In the genomic region with DNA sequence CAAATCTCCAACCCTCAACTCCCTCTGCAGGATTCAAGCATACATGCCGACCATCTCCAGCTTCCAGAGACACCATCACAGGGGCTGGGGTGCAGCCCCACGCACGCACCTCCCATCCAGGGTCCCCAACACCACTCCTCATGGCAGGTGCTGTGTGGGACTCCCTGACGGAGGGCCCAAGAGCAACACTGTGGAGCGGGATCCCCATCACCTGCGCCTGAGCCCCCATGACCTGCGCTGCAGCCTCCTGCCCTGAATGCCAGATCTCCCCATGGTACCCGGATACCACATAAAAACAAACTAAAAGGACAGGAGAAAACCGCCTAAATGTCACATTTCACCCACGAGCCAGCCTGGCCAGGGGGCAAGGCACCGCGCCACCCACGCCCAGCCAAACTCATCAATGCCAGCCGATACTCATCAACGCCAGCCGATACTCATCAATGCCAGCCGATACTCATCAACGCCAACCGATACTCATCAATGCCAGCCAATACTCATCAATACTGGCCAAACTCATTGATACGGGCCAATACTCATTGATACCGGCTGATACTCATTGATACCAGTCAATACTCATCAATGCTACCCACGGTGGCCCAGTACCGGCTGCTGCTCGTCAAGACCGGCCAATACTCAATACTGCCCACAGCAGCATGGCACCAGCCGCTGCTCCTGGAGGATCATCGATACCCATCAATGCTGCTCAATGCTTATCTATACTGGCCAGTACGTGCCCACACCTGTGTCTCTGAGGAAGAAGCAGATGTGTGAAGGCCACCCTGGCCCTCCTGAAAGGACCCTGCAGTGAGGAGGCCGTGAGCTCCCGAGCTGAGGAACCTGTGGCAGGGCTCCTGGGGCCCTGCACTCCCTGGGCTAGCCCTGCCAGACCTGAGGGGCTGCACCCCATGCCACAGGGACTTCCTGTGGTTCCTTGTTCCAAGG, we compare ENCODE assay signal across 10 cellular contexts. TPM values are rescaled to one million over a fixed set of nuclear protein-coding genes. Genes with fewer than 3 reads are reported as not detected.
DNase-seq lines count a peak whose midpoint lies in the region; ATAC-seq, FAIRE-seq and TF ChIP-seq lines count a peak whose summit lies in the region.
"Had no signal": no experiment of that assay in that cellular context is flagged by ENCODE, and none has a peak within 500 bp of the region (broad histone marks: within the 10 kb centered on the region; RNA-seq: fewer than 3 reads in every experiment).

No MANE protein-coding gene starts in this region.

- no peak overlapping the region for H2BK12ac ChIP-seq in H1 (ENCODE audit: low read depth, low read length)

- H3K9me3 ChIP-seq in CD4-positive, CD25-positive, alpha-beta regulatory T cell (ENCODE audit: control insufficient read depth in 2 of 2, low read length in 2 of 2) = no peaks in the 10 kb centered on the region
- H3K9me3 ChIP-seq in H1 (ENCODE audit: insufficient read depth in 2 of 2, low read depth in 1 of 2, low read length in 1 of 2) (no peaks in the 10 kb centered on the region), osteoblast (ENCODE audit: low read depth, low read length) (no peaks in the 10 kb centered on the region)
- H3K9me3 ChIP-seq: Caco-2 had no signal

- no peaks in the 10 kb centered on the region for H3F3A ChIP-seq in GM23338 (replicated peaks; ENCODE audit: low read depth)

- no peak overlapping the region for H3K4me3 ChIP-seq in CD4-positive, CD25-positive, alpha-beta regulatory T cell (ENCODE audit: low read depth, low read length)
- no peak overlapping the region for H3K4me3 ChIP-seq in GM23338
- no peak overlapping the region for H3K4me3 ChIP-seq in H1 (ENCODE audit: extremely low read depth in 1 of 4, insufficient read depth in 2 of 4, low read depth in 3 of 4, low read length in 4 of 4)
- no peak overlapping the region for H3K4me3 ChIP-seq in osteoblast (ENCODE audit: insufficient read depth, low read length)
- H3K4me3 ChIP-seq in foreskin fibroblast (ENCODE audit: low read depth in 1 of 2, low read length in 2 of 2) = no peak overlapping the region

- H3K23ac ChIP-seq in H1 (ENCODE audit: insufficient read length) = no peak overlapping the region

- H3K4ac ChIP-seq in H1 (replicated peaks; ENCODE audit: insufficient read length, low read depth, low read length) = no peak overlapping the region

- H2BK5ac ChIP-seq in H1 (ENCODE audit: low read depth, low read length) = no peak overlapping the region; the same call in 1 of the 2 replicates

- H2AK5ac ChIP-seq in H1 (ENCODE audit: low read depth, low read length) = no peak overlapping the region

- peak overlapping the region in 3 of 4 donors; percentile 0 to 61 (median 10) for H3K4me3 Mint-ChIP-seq in CD4-positive, CD25-positive, alpha-beta regulatory T cell
- no peak overlapping the region for H3K4me3 Mint-ChIP-seq in GM23338
- H3K4me3 Mint-ChIP-seq: stimulated activated naive CD8-positive, alpha-beta T cell treated with anti-CD3 and anti-CD28 coated beads, Interleukin-15, Interleukin-2, amounts not matched to agents 100 ng/mL and 50 ng/mL, for 24 hours had no signal

- H3K56ac ChIP-seq in H1 (replicated peaks; ENCODE audit: insufficient read length, low read depth, low read length) = no peak overlapping the region

- H3K27ac ChIP-seq in CD4-positive, CD25-positive, alpha-beta regulatory T cell (ENCODE audit: insufficient read depth, low read length, poor library complexity, severe bottlenecking) = no peak overlapping the region
- H3K27ac ChIP-seq in GM23338 (ENCODE audit: low read depth) (no peak overlapping the region), H1 (ENCODE audit: low read depth, low read length) (no peak overlapping the region), osteoblast (ENCODE audit: low read depth, low read length) (no peak overlapping the region)

- H3K4me1 ChIP-seq in CD4-positive, CD25-positive, alpha-beta regulatory T cell (ENCODE audit: control insufficient read depth, insufficient read depth, low read length, poor library complexity, severe bottlenecking) = peaks cover 53% of the 10 kb centered on the region
- H3K4me1 ChIP-seq in GM23338 (ENCODE audit: insufficient read depth) (peaks cover 4% of the 10 kb centered on the region; the same call in 1 of the 2 replicates), H1 (replicated peaks in 1 of 4; ENCODE audit: control insufficient read depth in 3 of 4, insufficient read depth in 4 of 4, low read length in 3 of 4) (peaks cover 0 to 12% (median 7%) of the 10 kb centered on the region in 4 experiments; a peak in 5 of 7 replicates), osteoblast (ENCODE audit: insufficient read depth, low read length) (peaks cover 19% of the 10 kb centered on the region)

- WGBS in H1 (ENCODE audit: extremely low coverage in 1 of 2, insufficient coverage in 1 of 2, insufficient read length in 1 of 2, insufficient replicate concordance in 2 of 2, low coverage in 1 of 2, low lambda C conversion rate in 2 of 2, missing lambda C conversion rate in 1 of 2), 2 experiments = 97% methylated on average over 30 of the region's 30 CpGs; no CpG with 5 or more reads in 1 of the 2 experiments

- TF ChIP-seq CTCF in GM23338 (conservative IDR thresholded peaks at IDR 0.05; ENCODE audit: low read depth in 2 of 2) = no peak
- no peak for TF ChIP-seq CTCF in H1 (IDR thresholded peaks at IDR 0.05; ENCODE audit: control extremely low read depth in 1 of 3, insufficient read depth in 1 of 3, low read depth in 1 of 3, low read length in 3 of 3)
- TF ChIP-seq CTCF in osteoblast (IDR thresholded peaks at IDR 0.05; ENCODE audit: extremely low read depth, low read depth, low read length) = no peak
- no peak for TF ChIP-seq CTCF in foreskin fibroblast (IDR thresholded peaks at IDR 0.05; ENCODE audit: low read depth, low read length)

- peaks cover 74% of the 10 kb centered on the region for H3K79me2 ChIP-seq in GM23338 (replicated peaks; ENCODE audit: insufficient read depth)
- H3K79me2 ChIP-seq in H1 (ENCODE audit: control insufficient read depth in 1 of 2, insufficient read depth in 2 of 2, low read length in 2 of 2) = peaks cover 50 to 80% of the 10 kb centered on the region in 2 experiments
- peaks cover 96% of the 10 kb centered on the region for H3K79me2 ChIP-seq in osteoblast (ENCODE audit: insufficient read depth, low read length)

- H2BK120ac ChIP-seq in H1 (replicated peaks; ENCODE audit: low read depth, low read length) = no peak overlapping the region

- H4K5ac ChIP-seq in H1 (ENCODE audit: insufficient read length, low read depth, low read length) = no peak overlapping the region

- POLR2A ChIA-PET in H1 (lab: Charles Lee; ENCODE audit: partially characterized antibody) = interaction anchor here (0.9 to 1.2 kb wide), 2 partner anchors 26 to 54 kb away, joined by 4 read pairs; no protein-coding TSS in a partner anchor

- no peak for DNase-seq in CD4-positive, CD25-positive, alpha-beta regulatory T cell
- DNase-seq in GM23338 (ENCODE audit: low spot score) (no peak), H1 (ENCODE audit: low read depth in 1 of 2, low spot score in 2 of 2) (no peak), osteoblast (ENCODE audit: insufficient read length, low spot score, missing footprints) (peak; percentile 85), foreskin fibroblast (no peak), globus pallidus (ENCODE audit: low spot score) (no peak)

- H3K27me3 ChIP-seq in CD4-positive, CD25-positive, alpha-beta regulatory T cell (ENCODE audit: control insufficient read depth, insufficient read depth, low read length) = no peaks in the 10 kb centered on the region
- no peaks in the 10 kb centered on the region for H3K27me3 ChIP-seq in GM23338 (ENCODE audit: insufficient read depth)
- H3K27me3 ChIP-seq in H1 (replicated peaks in 1 of 4; ENCODE audit: control insufficient read depth in 3 of 4, extremely low read depth in 1 of 4, insufficient read depth in 3 of 4, low read length in 3 of 4) = no peaks in the 10 kb centered on the region; a peak in 1 of 7 replicates
- H3K27me3 ChIP-seq in osteoblast (ENCODE audit: insufficient read depth, low read length) = no peaks in the 10 kb centered on the region
- H3K27me3 ChIP-seq: dorsolateral prefrontal cortex had no signal

- H3K4me1 Mint-ChIP-seq in CD4-positive, CD25-positive, alpha-beta regulatory T cell = peaks cover 0 to 51% (median 20%) of the 10 kb centered on the region in 4 donors
- H3K4me1 Mint-ChIP-seq in GM23338 = peaks cover 11% of the 10 kb centered on the region

- ATAC-seq in CD4-positive, CD25-positive, alpha-beta regulatory T cell (ENCODE audit: low read depth in 2 of 2) = no peak
- no peak for ATAC-seq in GM23338
- no peak for ATAC-seq in HG03139 (IDR thresholded peaks at IDR 0.05; ENCODE audit: unreplicated experiment)

- no peak overlapping the region for H3K14ac ChIP-seq in H1 (ENCODE audit: insufficient read length)

- H3K27ac Mint-ChIP-seq in CD4-positive, CD25-positive, alpha-beta regulatory T cell = peak overlapping the region in 2 of 3 donors; percentile 16 to 73
- peak overlapping the region; percentile 71 for H3K27ac Mint-ChIP-seq in GM23338
- H3K27ac Mint-ChIP-seq: stimulated activated naive CD8-positive, alpha-beta T cell treated with anti-CD3 and anti-CD28 coated beads, Interleukin-15, Interleukin-2, amounts not matched to agents 100 ng/mL and 50 ng/mL, for 24 hours had no signal

- no peak for TF ChIP-seq EP300 in H1 (IDR thresholded peaks at IDR 0.05; ENCODE audit: borderline replicate concordance in 1 of 2, low read depth in 2 of 2, low read length in 2 of 2)

- no peak overlapping the region for H2BK15ac ChIP-seq in H1 (ENCODE audit: low read length)

- no peak overlapping the region for H4K91ac ChIP-seq in H1 (replicated peaks; ENCODE audit: insufficient read length, low read length)

- TF ChIP-seq RAD21 in H1 (IDR thresholded peaks at IDR 0.05 in 1 of 2, conservative IDR thresholded peaks at IDR 0.05 in 1 of 2; ENCODE audit: low read depth in 2 of 2, low read length in 2 of 2) = no peak

- no peaks in the 10 kb centered on the region for H3K27me3 Mint-ChIP-seq in CD4-positive, CD25-positive, alpha-beta regulatory T cell
- peaks cover 8% of the 10 kb centered on the region for H3K27me3 Mint-ChIP-seq in GM23338 (ENCODE audit: insufficient read depth, low read depth, poor library complexity)
- H3K27me3 Mint-ChIP-seq: stimulated activated naive CD8-positive, alpha-beta T cell treated with anti-CD3 and anti-CD28 coated beads, Interleukin-15, Interleukin-2, amounts not matched to agents 100 ng/mL and 50 ng/mL, for 24 hours had no signal

- no peak overlapping the region for H3K9ac ChIP-seq in H1 (replicated peaks in 1 of 4; ENCODE audit: extremely low read depth in 1 of 4, low read depth in 3 of 4, low read length in 3 of 4)

- no peak overlapping the region for H2BK20ac ChIP-seq in H1 (ENCODE audit: low read length)

- H3K79me1 ChIP-seq in H1 (ENCODE audit: low read depth, low read length) = peaks cover 30% of the 10 kb centered on the region; the same call in 1 of the 2 replicates

- peak overlapping the region; percentile 57; the same call in 1 of the 2 replicates for H4K8ac ChIP-seq in H1 (ENCODE audit: extremely low read depth, insufficient read depth, low read length)

- peaks cover 26% of the 10 kb centered on the region for H3K36me3 ChIP-seq in CD4-positive, CD25-positive, alpha-beta regulatory T cell (ENCODE audit: control insufficient read depth, insufficient read depth, low read length)
- no peaks in the 10 kb centered on the region for H3K36me3 ChIP-seq in GM23338 (ENCODE audit: insufficient read depth)
- peaks cover 2 to 29% (median 10%) of the 10 kb centered on the region in 4 experiments; a peak in 4 of 8 replicates for H3K36me3 ChIP-seq in H1 (ENCODE audit: control insufficient read depth in 2 of 4, insufficient read depth in 4 of 4, low read length in 3 of 4)
- peaks cover 20% of the 10 kb centered on the region for H3K36me3 ChIP-seq in osteoblast (ENCODE audit: insufficient read depth, low read length)

- H3K4me2 ChIP-seq in GM23338 = no peak overlapping the region
- no peak overlapping the region for H3K4me2 ChIP-seq in H1 (ENCODE audit: insufficient read depth in 1 of 2, low read depth in 2 of 2, low read length in 2 of 2)
- H3K4me2 ChIP-seq in osteoblast (ENCODE audit: insufficient read depth, low read length) = no peak overlapping the region

- no peaks in the 10 kb centered on the region for H3K9me2 ChIP-seq in GM23338 (ENCODE audit: insufficient read depth)

- H3K9me3 Mint-ChIP-seq in CD4-positive, CD25-positive, alpha-beta regulatory T cell = no peaks in the 10 kb centered on the region
- H3K9me3 Mint-ChIP-seq in GM23338 = no peaks in the 10 kb centered on the region
- H3K9me3 Mint-ChIP-seq: stimulated activated naive CD8-positive, alpha-beta T cell treated with anti-CD3 and anti-CD28 coated beads, Interleukin-15, Interleukin-2, amounts not matched to agents 100 ng/mL and 50 ng/mL, for 24 hours had no signal

- H2AFZ ChIP-seq in GM23338 = no peak overlapping the region
- H2AFZ ChIP-seq in H1 (ENCODE audit: low read length) = no peak overlapping the region
- no peak overlapping the region for H2AFZ ChIP-seq in osteoblast (ENCODE audit: low read length)

- CTCF ChIA-PET in H1 (lab: Charles Lee; ENCODE audit: partially characterized antibody) = interaction anchor here (0.6 to 2.2 kb wide), 4 partner anchors 22 to 43 kb away, joined by 3 to 8 read pairs (median 3); no protein-coding TSS in a partner anchor

- no peak for FAIRE-seq in H1 (lab: Jason Lieb, UNC)

- H3K18ac ChIP-seq in H1 (ENCODE audit: extremely low read depth, low read length) = no peak overlapping the region

- peaks cover 16% of the 10 kb centered on the region for H4K20me1 ChIP-seq in GM23338 (replicated peaks; ENCODE audit: insufficient read depth)
- peaks cover 23 to 50% of the 10 kb centered on the region in 2 experiments for H4K20me1 ChIP-seq in H1 (replicated peaks in 1 of 2; ENCODE audit: control insufficient read depth in 1 of 2, insufficient read depth in 2 of 2, low read length in 2 of 2)
- H4K20me1 ChIP-seq in osteoblast (ENCODE audit: insufficient read depth, low read length) = peaks cover 85% of the 10 kb centered on the region

- peaks cover 10% of the 10 kb centered on the region for H3K36me3 Mint-ChIP-seq in CD4-positive, CD25-positive, alpha-beta regulatory T cell
- H3K36me3 Mint-ChIP-seq in GM23338 (ENCODE audit: low read depth) = peaks cover 21% of the 10 kb centered on the region

- peaks cover 4% of the 10 kb centered on the region; the same call in 1 of the 2 replicates for H3K23me2 ChIP-seq in H1 (ENCODE audit: low read depth, low read length)

- no peak for TF ChIP-seq POLR2A in H1 (IDR thresholded peaks at IDR 0.05; ENCODE audit: control extremely low read depth in 1 of 2, low read depth in 2 of 2, low read length in 2 of 2)

RNA-seq across cellular contexts. Expression of gene CTBP1, which starts 6.2 kb away (rescaled TPM):
- total RNA-seq in CD4-positive, CD25-positive, alpha-beta regulatory T cell = 198 TPM
- 10 to 100 TPM; 32.4 to 82.8 (median 52.0) TPM for polyA plus RNA-seq in CD4-positive, CD25-positive, alpha-beta regulatory T cell
- 125 and 192 TPM in 2 replicates for total RNA-seq in GM23338 (2014; rRNA removed; shearing (Covaris generic))
- polyA plus RNA-seq in GM23338 (2016; fragmentation: Nextera tagmentation; extraction: Ambion mirVana) = 74.0 and 89.2 TPM in 2 replicates
- total RNA-seq in H1 (2021; fragmentation: NEBNext Ultra II Directional; extraction: Animal tissue kit (Norgen Biotek cat#: 25700)) = 128 and 132 TPM in 2 replicates
- polyA plus RNA-seq in H1 (2011; rRNA removed) = 185 and 308 TPM in 2 replicates
- 211 TPM for polyA plus RNA-seq in H1 (2011; cell fraction: cytosol; rRNA removed)
- 631 TPM for polyA plus RNA-seq in H1 (2011; cell fraction: nucleus; rRNA removed)
- 85.5 to 186 TPM (median 163 TPM) in 4 replicates for polyA plus RNA-seq in H1 (2012, experiment 1 of 2)
- 85.3 TPM for polyA plus RNA-seq in H1 (2012, experiment 2 of 2)
- polyA plus RNA-seq in H1 (2013, experiment 1 of 2) = 72.7 TPM
- polyA plus RNA-seq in H1 (2013, experiment 2 of 2) = 71.3 TPM
- 83.5 and 84.0 TPM in 2 replicates for polyA minus RNA-seq in H1 (2011; rRNA and poly(A)+ RNA removed)
- 128 TPM for polyA minus RNA-seq in H1 (2011; cell fraction: cytosol; rRNA and poly(A)+ RNA removed)
- polyA minus RNA-seq in H1 (2011; cell fraction: nucleus; rRNA and poly(A)+ RNA removed) = 95.0 TPM
- 246 and 262 TPM in 2 replicates for total RNA-seq in osteoblast

RNA-seq across cellular contexts. Expression of gene MAEA, which starts 46.9 kb away (rescaled TPM):
- total RNA-seq in CD4-positive, CD25-positive, alpha-beta regulatory T cell = 77.7 TPM
- 10 to 100 TPM; 61.2 to 76.2 (median 66.2) TPM for polyA plus RNA-seq in CD4-positive, CD25-positive, alpha-beta regulatory T cell
- total RNA-seq in GM23338 (2014; rRNA removed; shearing (Covaris generic)) = 99.0 and 120 TPM in 2 replicates
- polyA plus RNA-seq in GM23338 (2016; fragmentation: Nextera tagmentation; extraction: Ambion mirVana) (48.3 and 49.8 TPM in 2 replicates), H1 (2011; rRNA removed) (133 and 166 TPM in 2 replicates)
- total RNA-seq in H1 (2021; fragmentation: NEBNext Ultra II Directional; extraction: Animal tissue kit (Norgen Biotek cat#: 25700)) = 75.3 and 75.8 TPM in 2 replicates
- polyA plus RNA-seq in H1 (2011; cell fraction: cytosol; rRNA removed) = 136 TPM
- polyA plus RNA-seq in H1 (2011; cell fraction: nucleus; rRNA removed) = 178 TPM
- polyA plus RNA-seq in H1 (2012, experiment 1 of 2) = 65.1 to 86.6 TPM (median 84.3 TPM) in 4 replicates
- 68.5 TPM for polyA plus RNA-seq in H1 (2012, experiment 2 of 2)
- 51.3 TPM for polyA plus RNA-seq in H1 (2013, experiment 1 of 2)
- polyA plus RNA-seq in H1 (2013, experiment 2 of 2) = 48.3 TPM
- polyA minus RNA-seq in H1 (2011; rRNA and poly(A)+ RNA removed) = 55.7 and 65.9 TPM in 2 replicates
- 67.3 TPM for polyA minus RNA-seq in H1 (2011; cell fraction: cytosol; rRNA and poly(A)+ RNA removed)
- 68.6 TPM for polyA minus RNA-seq in H1 (2011; cell fraction: nucleus; rRNA and poly(A)+ RNA removed)
- 55.7 and 70.6 TPM in 2 replicates for total RNA-seq in osteoblast
